8 cellular contexts compared by ENCODE assay signal in the genomic region with DNA sequence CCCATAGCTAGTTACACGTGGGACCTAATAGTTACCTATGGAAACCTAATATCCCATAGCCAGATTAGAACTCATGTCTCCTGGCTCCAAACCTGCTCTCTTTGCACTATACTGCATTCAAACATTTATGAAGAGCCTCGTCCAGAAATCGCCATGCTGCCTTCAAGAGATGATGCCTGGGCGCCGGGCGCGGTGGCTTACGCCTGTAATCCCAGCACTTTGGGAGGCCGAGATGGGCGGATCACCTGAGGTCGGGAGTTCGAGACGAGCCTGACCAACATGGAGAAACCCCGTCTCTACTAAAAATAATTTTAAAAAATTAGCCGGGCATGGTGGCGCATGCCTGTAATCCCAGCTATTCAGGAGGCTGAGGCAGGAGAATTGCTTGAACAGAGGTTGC. TPM values are rescaled to one million over a fixed set of nuclear protein-coding genes. Genes with fewer than 3 reads are reported as not detected.
DNase-seq lines count a peak whose midpoint lies in the region; ATAC-seq and TF ChIP-seq lines count a peak whose summit lies in the region.
"Not testable (repeated sequence)": the region's sequence is repeated elsewhere in the genome, so short reads cannot be mapped to it uniquely, and the experiment has no call there.

No MANE protein-coding gene starts in this region.

- not testable (repeated sequence) for H3K9ac ChIP-seq in parathyroid adenoma

- POLR2A ChIA-PET in CD4-positive, alpha-beta T cell (lab: Charles Lee), result interaction anchor here (0.6 to 4.5 kb wide), 2 partner anchors 20 to 41 kb away, joined by 3 to 69 read pairs; no protein-coding TSS in a partner anchor
- POLR2A ChIA-PET in activated B cell treated with CpG ODN at 0.5 μM for 24 hours (lab: Charles Lee), result interaction anchor here (1.7 to 2.0 kb wide), 2 partner anchors 42 to 44 kb away, joined by 4 to 6 read pairs; no protein-coding TSS in a partner anchor
- POLR2A ChIA-PET in naive thymus-derived CD4-positive, alpha-beta T cell (lab: Charles Lee), result interaction anchor here (0.6 to 1.9 kb wide), 3 partner anchors 42 to 343 kb away, joined by 4 to 6 read pairs (median 5); partner anchors contain the start of gene ARMC12

- H3K36me3 ChIP-seq in adrenal gland (replicated peaks in 1 of 2); esophagus squamous epithelium; naive thymus-derived CD4-positive, alpha-beta T cell (ENCODE audit: control insufficient read depth in 2 of 3, insufficient read depth in 3 of 3, low read length in 3 of 3); parathyroid adenoma (ENCODE audit: control insufficient read depth, insufficient read depth, low read length); suprapubic skin; upper lobe of right lung: not testable (repeated sequence)

- not testable (repeated sequence) for H3K4me3 ChIP-seq in adrenal gland; esophagus squamous epithelium; naive thymus-derived CD4-positive, alpha-beta T cell (ENCODE audit: low read length); parathyroid adenoma (ENCODE audit: low read depth, low read length); suprapubic skin; upper lobe of right lung

- not testable (repeated sequence) for DNase-seq in CD4-positive, alpha-beta T cell; activated B cell treated with CpG ODN at 0.5 μM for 24 hours; adrenal gland; esophagus squamous epithelium (lab: John Stamatoyannopoulos, UW); naive thymus-derived CD4-positive, alpha-beta T cell; suprapubic skin (ENCODE audit: low spot score in 2 of 2); upper lobe of right lung

- not testable (repeated sequence) for H3K4me2 ChIP-seq in parathyroid adenoma (ENCODE audit: low read length)

- not testable (repeated sequence) for H3K27me3 ChIP-seq in CD4-positive, alpha-beta T cell (ENCODE audit: control insufficient read depth, insufficient read depth, low read length); adrenal gland; esophagus squamous epithelium; naive thymus-derived CD4-positive, alpha-beta T cell (ENCODE audit: control insufficient read depth in 2 of 2, insufficient read depth in 2 of 2, low read length in 2 of 2); parathyroid adenoma (ENCODE audit: control insufficient read depth, insufficient read depth, low read length); suprapubic skin; upper lobe of right lung

- intact Hi-C loops in CD4-positive, alpha-beta T cell (cut with DNase I, micrococcal nuclease); activated B cell treated with CpG ODN at 0.5 μM for 24 hours (cut with micrococcal nuclease); adrenal gland (cut with DNase I); naive thymus-derived CD4-positive, alpha-beta T cell (cut with micrococcal nuclease); upper lobe of right lung (cut with DNase I): not testable (repeated sequence)
- intact Hi-C loops in esophagus squamous epithelium (cut with DNase I), result loop anchor here (5.0 kb wide), 1 partner anchor 37 kb away; no protein-coding TSS in a partner anchor

- CTCF ChIA-PET in CD4-positive, alpha-beta T cell (lab: Charles Lee), result interaction anchor here (1.5 to 1.9 kb wide), 2 partner anchors 29 to 47 kb away, joined by 4 read pairs; partner anchors contain the start of gene ARMC12
- CTCF ChIA-PET in activated B cell treated with CpG ODN at 0.5 μM for 24 hours (lab: Charles Lee), result not testable (repeated sequence)
- CTCF ChIA-PET in naive thymus-derived CD4-positive, alpha-beta T cell (lab: Charles Lee), result interaction anchor here (0.6 to 1.7 kb wide), 3 partner anchors 47 to 1348 kb away, joined by 3 to 5 read pairs (median 3); partner anchors contain the start of gene ARMC12

- not testable (repeated sequence) for H3K9me3 Mint-ChIP-seq in CD4-positive, alpha-beta T cell; activated B cell treated with CpG ODN at 0.5 μM for 24 hours; naive thymus-derived CD4-positive, alpha-beta T cell

- H2AFZ ChIP-seq in parathyroid adenoma, result not testable (repeated sequence)

- not testable (repeated sequence) for TF ChIP-seq POLR2A in adrenal gland (IDR thresholded peaks at IDR 0.05); esophagus squamous epithelium (IDR thresholded peaks at IDR 0.05); suprapubic skin (IDR thresholded peaks at IDR 0.05)

- H3K27ac Mint-ChIP-seq in CD4-positive, alpha-beta T cell, result peak overlapping the region; percentile 84
- H3K27ac Mint-ChIP-seq in activated B cell treated with CpG ODN at 0.5 μM for 24 hours, result not testable (repeated sequence)
- peak overlapping the region in 8 of 9 donors; percentile 13 to 97 (median 66) for H3K27ac Mint-ChIP-seq in naive thymus-derived CD4-positive, alpha-beta T cell

- H3K4me1 ChIP-seq in adrenal gland (replicated peaks in 1 of 2) (peaks cover 16 to 31% of the 10 kb centered on the region in 2 donors), esophagus squamous epithelium (peaks cover 19 to 46% (median 26%) of the 10 kb centered on the region in 3 donors), suprapubic skin (peaks cover 37% of the 10 kb centered on the region), upper lobe of right lung (peaks cover 26% of the 10 kb centered on the region)
- not testable (repeated sequence) for H3K4me1 ChIP-seq in naive thymus-derived CD4-positive, alpha-beta T cell (ENCODE audit: control insufficient read depth in 2 of 2, insufficient read depth in 2 of 2, low read length in 2 of 2); parathyroid adenoma

- peak overlapping the region; percentile 87 for H3K4me3 Mint-ChIP-seq in CD4-positive, alpha-beta T cell
- peak overlapping the region; percentile 24 for H3K4me3 Mint-ChIP-seq in activated B cell treated with CpG ODN at 0.5 μM for 24 hours
- peak overlapping the region in 8 of 10 donors; percentile 30 to 90 (median 73) for H3K4me3 Mint-ChIP-seq in naive thymus-derived CD4-positive, alpha-beta T cell

- not testable (repeated sequence) for H3K79me2 ChIP-seq in parathyroid adenoma

- H3K4me1 Mint-ChIP-seq in CD4-positive, alpha-beta T cell (ENCODE audit: low read depth), result peaks cover 13% of the 10 kb centered on the region
- H3K4me1 Mint-ChIP-seq in activated B cell treated with CpG ODN at 0.5 μM for 24 hours, result peaks cover 21% of the 10 kb centered on the region
- H3K4me1 Mint-ChIP-seq in naive thymus-derived CD4-positive, alpha-beta T cell, result peaks cover 6 to 16% (median 12%) of the 10 kb centered on the region in 7 donors

- H3K9me3 ChIP-seq in CD4-positive, alpha-beta T cell (ENCODE audit: control insufficient read depth, low read length); adrenal gland (replicated peaks in 1 of 3); esophagus squamous epithelium; naive thymus-derived CD4-positive, alpha-beta T cell (ENCODE audit: control insufficient read depth in 2 of 3, low read length in 3 of 3); parathyroid adenoma (ENCODE audit: control insufficient read depth, low read length); suprapubic skin; upper lobe of right lung: not testable (repeated sequence)

- 94 to 98% (median 97%) methylated on average over 14 to 16 of the region's 16 CpGs for WGBS in adrenal gland, 4 donors
- 93 to 97% methylated on average over 16 of the region's 16 CpGs for WGBS in esophagus squamous epithelium, 2 donors
- WGBS in suprapubic skin, result 95% methylated on average over 16 of the region's 16 CpGs

- ATAC-seq in CD4-positive, alpha-beta T cell (ENCODE audit: poor library complexity); activated B cell treated with CpG ODN at 0.5 μM for 24 hours (ENCODE audit: low read depth); naive thymus-derived CD4-positive, alpha-beta T cell; upper lobe of right lung: not testable (repeated sequence)

- H3K36me3 Mint-ChIP-seq in CD4-positive, alpha-beta T cell (ENCODE audit: low read depth), result peaks cover 21% of the 10 kb centered on the region
- not testable (repeated sequence) for H3K36me3 Mint-ChIP-seq in activated B cell treated with CpG ODN at 0.5 μM for 24 hours (ENCODE audit: low read depth); naive thymus-derived CD4-positive, alpha-beta T cell

- not testable (repeated sequence) for TF ChIP-seq EP300 in suprapubic skin (IDR thresholded peaks at IDR 0.05)

- TF ChIP-seq CTCF in CD4-positive, alpha-beta T cell (IDR thresholded peaks at IDR 0.05); activated B cell treated with CpG ODN at 0.5 μM for 24 hours (IDR thresholded peaks at IDR 0.05); adrenal gland (IDR thresholded peaks at IDR 0.05); esophagus squamous epithelium (IDR thresholded peaks at IDR 0.05); parathyroid adenoma (IDR thresholded peaks at IDR 0.05); suprapubic skin (IDR thresholded peaks at IDR 0.05); upper lobe of right lung (IDR thresholded peaks at IDR 0.05): not testable (repeated sequence)

- not testable (repeated sequence) for H3K27ac ChIP-seq in CD4-positive, alpha-beta T cell (ENCODE audit: low read depth, low read length); naive thymus-derived CD4-positive, alpha-beta T cell (ENCODE audit: low read depth, low read length)
- H3K27ac ChIP-seq in adrenal gland, result peak overlapping the region in 3 of 5 donors; percentile 63 to 97 (median 84)
- H3K27ac ChIP-seq in esophagus squamous epithelium, result peak overlapping the region in 3 of 4 donors; percentile 88 to 99 (median 98)
- H3K27ac ChIP-seq in parathyroid adenoma, result peak overlapping the region; percentile 68
- peak overlapping the region; percentile 100 for H3K27ac ChIP-seq in suprapubic skin
- H3K27ac ChIP-seq in upper lobe of right lung, result peak overlapping the region; percentile 68

- not testable (repeated sequence) for H3K27me3 Mint-ChIP-seq in CD4-positive, alpha-beta T cell; activated B cell treated with CpG ODN at 0.5 μM for 24 hours; naive thymus-derived CD4-positive, alpha-beta T cell

RNA-seq across cellular contexts. Expression of gene FKBP5, which starts 1.3 kb away (rescaled TPM):
- 10 to 100 TPM; 72.6 to 75.9 TPM for total RNA-seq in CD4-positive, alpha-beta T cell
- 17.1 TPM in 2 replicates for total RNA-seq in activated B cell treated with CpG ODN at 0.5 μM for 24 hours
- 100 to 1,000 TPM in 7 of 8 donors, 10 to 100 TPM in 1; 79.8 to 234 (median 121) TPM for total RNA-seq in adrenal gland
- 100 to 1,000 TPM in 1 of 3 donors, 10 to 100 TPM in 2; 23.8 to 163 (median 65.7) TPM for polyA plus RNA-seq in adrenal gland
- 100 to 1,000 TPM in 2 of 4 donors, 10 to 100 TPM in 2; 65.0 to 273 (median 103) TPM for total RNA-seq in esophagus squamous epithelium
- total RNA-seq in naive thymus-derived CD4-positive, alpha-beta T cell, result 10 to 100 TPM; 56.7 to 83.3 (median 79.4) TPM
- 100 to 1,000 TPM; 101 to 324 TPM for polyA plus RNA-seq in naive thymus-derived CD4-positive, alpha-beta T cell
- total RNA-seq in suprapubic skin, result 100 to 1,000 TPM; 198 to 321 (median 244) TPM
- total RNA-seq in upper lobe of right lung, result 142 TPM

RNA-seq across cellular contexts. Expression of gene ARMC12, which starts 46.8 kb away (rescaled TPM):
- 1 to 10 TPM; 1.9 to 2.8 TPM for total RNA-seq in CD4-positive, alpha-beta T cell
- total RNA-seq in activated B cell treated with CpG ODN at 0.5 μM for 24 hours (0.89 and 1.1 TPM in 2 replicates), adrenal gland (10 to 100 TPM in 1 of 8 donors, 1 to 10 TPM in 3, under 1 TPM in 3, not detected in 1; 0.29 to 44.7 (median 1.1) TPM), esophagus squamous epithelium (1 to 10 TPM in 1 of 4 donors, under 1 TPM in 1, not detected in 2; 0.26 to 1.5 TPM), suprapubic skin (1 to 10 TPM in 1 of 4 donors, under 1 TPM in 2, not detected in 1; 0.53 to 1.2 (median 0.55) TPM), upper lobe of right lung (0.52 TPM)
- polyA plus RNA-seq in adrenal gland, result 1 to 10 TPM in 2 of 3 donors, under 1 TPM in 1; 0.81 to 6.9 (median 6.8) TPM
- total RNA-seq in naive thymus-derived CD4-positive, alpha-beta T cell, result 1 to 10 TPM in 4 of 5 experiments, under 1 TPM in 1; 0.78 to 1.8 (median 1.4) TPM
- polyA plus RNA-seq in naive thymus-derived CD4-positive, alpha-beta T cell, result 1 to 10 TPM; 1.0 to 1.2 TPM

Comparison
In these comparisons a context has a peak if more than half of its experiments do, and no peak if none do; other contexts are left out.
1. H3K4me3 Mint-ChIP-seq: peak in every context shown above with its lines; median percentile 87 in CD4-positive, alpha-beta T cell; 73 in naive thymus-derived CD4-positive, alpha-beta T cell; 24 in activated B cell treated with CpG ODN at 0.5 μM for 24 hours.